ENCODE assay signal across 19 cellular contexts in the genomic region with DNA sequence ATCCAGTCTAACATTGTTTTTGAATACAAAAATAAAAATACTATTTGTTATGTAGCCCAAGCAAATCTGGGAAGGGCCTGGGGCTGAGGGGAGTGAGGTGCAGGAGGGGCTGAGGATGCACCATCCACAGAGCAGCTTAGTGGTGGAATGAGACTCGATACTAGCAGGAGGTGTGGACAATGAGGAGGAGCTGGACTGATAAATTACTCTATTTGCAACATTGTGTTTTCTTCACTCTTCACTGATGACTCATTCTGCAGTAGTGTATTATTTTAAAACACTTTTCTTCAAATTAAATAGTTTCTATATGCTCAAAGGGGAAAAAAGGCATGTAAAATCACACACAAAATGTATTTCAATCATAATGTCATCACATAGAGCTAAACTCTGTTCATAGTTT.
"Had no signal": no experiment of that assay in that cellular context is flagged by ENCODE, and none has a peak within 500 bp of the region (broad histone marks: within the 10 kb centered on the region; RNA-seq: fewer than 3 reads in every experiment).

No MANE protein-coding gene starts in this region.

- H3K27ac Mint-ChIP-seq: activated CD8-positive, alpha-beta T cell treated with anti-CD3 and anti-CD28 coated beads for 36 hours; activated T-helper 1 cell treated with anti-CD3 and anti-CD28 coated beads, Interleukin-12 subunit alpha, Interleukin-12 subunit beta, Interleukin-2, Interleukin-4 antibody, amounts not matched to agents 30 ng/mL and 10 ng/mL and 1 ng/mL, durations not matched to agents 14 hours and 24 hours and 36 hours; naive thymus-derived CD4-positive, alpha-beta T cell had no signal

- FAIRE-seq: islet of Langerhans had no signal

- H3K4me3 Mint-ChIP-seq: activated CD8-positive, alpha-beta T cell treated with anti-CD3 and anti-CD28 coated beads for 36 hours; activated T-helper 1 cell treated with anti-CD3 and anti-CD28 coated beads, Interleukin-12 subunit alpha, Interleukin-12 subunit beta, Interleukin-2, Interleukin-4 antibody, amounts not matched to agents 30 ng/mL and 10 ng/mL and 1 ng/mL, durations not matched to agents 14 hours and 24 hours and 36 hours; naive thymus-derived CD4-positive, alpha-beta T cell had no signal

- H3K9me3 ChIP-seq: psoas muscle had no signal

- H3K27ac ChIP-seq: foreskin keratinocyte, psoas muscle, WERI-Rb-1 had no signal

- H3K36me3 ChIP-seq: WERI-Rb-1 had no signal

- H3K4me1 Mint-ChIP-seq: naive thymus-derived CD4-positive, alpha-beta T cell had no signal

- H3K27me3 Mint-ChIP-seq: activated CD8-positive, alpha-beta T cell treated with anti-CD3 and anti-CD28 coated beads for 36 hours; naive thymus-derived CD4-positive, alpha-beta T cell had no signal

- H3K4me3 ChIP-seq: psoas muscle had no signal

- H3K9me3 Mint-ChIP-seq: activated T-helper 1 cell treated with anti-CD3 and anti-CD28 coated beads, Interleukin-12 subunit alpha, Interleukin-12 subunit beta, Interleukin-2, Interleukin-4 antibody, amounts not matched to agents 30 ng/mL and 10 ng/mL and 1 ng/mL, durations not matched to agents 14 hours and 24 hours and 36 hours had no signal

- ATAC-seq: activated CD8-positive, alpha-beta T cell treated with anti-CD3 and anti-CD28 coated beads for 36 hours; foreskin keratinocyte; naive thymus-derived CD4-positive, alpha-beta T cell; psoas muscle; sciatic nerve; stimulated activated naive CD8-positive, alpha-beta T cell treated with anti-CD3 and anti-CD28 coated beads, Interleukin-15, Interleukin-2, amounts not matched to agents 100 U/mL and 50 U/mL, for 24 hours had no signal

- DNase-seq: activated CD4-positive, alpha-beta T cell treated with anti-CD3 and anti-CD28 coated beads for 4 hours; activated CD8-positive, alpha-beta memory T cell treated with anti-CD3 and anti-CD28 coated beads, Interleukin-2, amount 50 U/mL, for 4 hours; activated CD8-positive, alpha-beta T cell treated with anti-CD3 and anti-CD28 coated beads for 36 hours; activated naive CD4-positive, alpha-beta T cell; caudate nucleus; cortex of kidney; effector memory CD4-positive, alpha-beta T cell; foreskin keratinocyte; naive thymus-derived CD4-positive, alpha-beta T cell; occipital lobe; psoas muscle; stimulated activated CD4-positive, alpha-beta T cell treated with anti-CD3 and anti-CD28 coated beads, Interleukin-2, amount 100 ng/mL, for 48 hours; stimulated activated CD8-positive, alpha-beta memory T cell treated with anti-CD3 and anti-CD28 coated beads, Interleukin-4, amount 100 ng/mL, for 48 hours; stimulated activated naive CD8-positive, alpha-beta T cell treated with anti-CD3 and anti-CD28 coated beads, Interleukin-15, Interleukin-2, amounts not matched to agents 100 U/mL and 50 U/mL, for 24 hours; T-helper 9 cell; WERI-Rb-1 had no signal

- H3K36me3 Mint-ChIP-seq: naive thymus-derived CD4-positive, alpha-beta T cell had no signal

- H3K27me3 ChIP-seq: foreskin keratinocyte had no signal

- H3K4me1 ChIP-seq: foreskin keratinocyte, psoas muscle had no signal
